8 cellular contexts compared by ENCODE assay signal in genomic region chr9:33161011-33161588, GRCh38. TPM values are rescaled to one million over a fixed set of nuclear protein-coding genes. Genes with fewer than 3 reads are reported as not detected.
DNase-seq lines count a peak whose midpoint lies in the region; ATAC-seq and TF ChIP-seq lines count a peak whose summit lies in the region.

No MANE protein-coding gene starts in this region.

- no peak for TF ChIP-seq CTCF in neutrophil (IDR thresholded peaks at IDR 0.05)

- DNase-seq in EL (peak; percentile 99), LoVo (ENCODE audit: low spot score) (peak; percentile 90), HuH-7 (ENCODE audit: low spot score) (no peak), iPS-NIHi7 (ENCODE audit: extremely low spot score) (no peak), NCI-H2081 treated with DMSO at 0.1 percent for 48 hours (lab: John Stamatoyannopoulos, UW) (no peak)
- DNase-seq in activated CD4-positive, alpha-beta memory T cell treated with anti-CD3 and anti-CD28 coated beads for 36 hours = peak; percentile 76

- H3K4me1 ChIP-seq in neutrophil (ENCODE audit: control insufficient read depth in 1 of 2, insufficient read depth in 1 of 2, low read depth in 1 of 2, low read length in 1 of 2) = peaks cover 100% of the 10 kb centered on the region in 2 experiments

- H3K36me3 ChIP-seq in neutrophil = no peaks in the 10 kb centered on the region

- intact Hi-C loops in activated CD4-positive, alpha-beta memory T cell treated with anti-CD3 and anti-CD28 coated beads for 36 hours (cut with micrococcal nuclease) = loop anchor here (5.0 kb wide), 3 partner anchors 146 to 589 kb away; partner anchors contain the start of genes AQP3 and NDUFB6

- H3K4me3 Mint-ChIP-seq in activated CD4-positive, alpha-beta memory T cell treated with anti-CD3 and anti-CD28 coated beads for 36 hours = peak overlapping the region; percentile 73

- no peaks in the 10 kb centered on the region for H3K9me3 ChIP-seq in neutrophil

- peak overlapping the region; percentile 97 for H3K27ac Mint-ChIP-seq in activated CD4-positive, alpha-beta memory T cell treated with anti-CD3 and anti-CD28 coated beads for 36 hours

- no peaks in the 10 kb centered on the region for H3K27me3 ChIP-seq in neutrophil

- peaks cover 18% of the 10 kb centered on the region for H3K36me3 Mint-ChIP-seq in activated CD4-positive, alpha-beta memory T cell treated with anti-CD3 and anti-CD28 coated beads for 36 hours

- POLR2A ChIA-PET in activated CD4-positive, alpha-beta memory T cell treated with anti-CD3 and anti-CD28 coated beads for 36 hours (lab: Charles Lee) = interaction anchor here (1.0 to 4.0 kb wide), 4 partner anchors 10 to 137 kb away, joined by 3 to 17 read pairs (median 9); partner anchors contain the start of gene SMU1

- peak overlapping the region; percentile 99 for H3K27ac ChIP-seq in neutrophil

- H3K4me3 ChIP-seq in neutrophil (ENCODE audit: low read depth in 1 of 2, low read length in 1 of 2) = peak overlapping the region in 1 of 2 experiments; percentile 13

- no peaks in the 10 kb centered on the region for H3K27me3 Mint-ChIP-seq in activated CD4-positive, alpha-beta memory T cell treated with anti-CD3 and anti-CD28 coated beads for 36 hours

- CTCF ChIA-PET in activated CD4-positive, alpha-beta memory T cell treated with anti-CD3 and anti-CD28 coated beads for 36 hours (lab: Charles Lee) = interaction anchor here (1.0 to 3.7 kb wide), 6 partner anchors 10 to 97 kb away, joined by 3 to 16 read pairs (median 5); partner anchors contain the start of gene SMU1

- ATAC-seq in esophagus mucosa = peak; percentile 69

- H3K4me1 Mint-ChIP-seq in activated CD4-positive, alpha-beta memory T cell treated with anti-CD3 and anti-CD28 coated beads for 36 hours (ENCODE audit: low read depth) = peaks cover 84% of the 10 kb centered on the region

- no peaks in the 10 kb centered on the region for H3K9me3 Mint-ChIP-seq in activated CD4-positive, alpha-beta memory T cell treated with anti-CD3 and anti-CD28 coated beads for 36 hours

RNA-seq across cellular contexts. Expression of gene B4GALT1, which starts 6.0 kb away (rescaled TPM):
- total RNA-seq in activated CD4-positive, alpha-beta memory T cell treated with anti-CD3 and anti-CD28 coated beads for 36 hours = 10 to 100 TPM; 76.6 to 78.0 TPM
- total RNA-seq in esophagus mucosa = 50.9 TPM

Comparison
In these comparisons a context has a peak if more than half of its experiments do, and no peak if none do; other contexts are left out.
1. DNase-seq: peak in EL (single experiment), LoVo (single experiment) and activated CD4-positive, alpha-beta memory T cell treated with anti-CD3 and anti-CD28 coated beads for 36 hours (single experiment); none in HuH-7 (single experiment), iPS-NIHi7 (single experiment) and NCI-H2081 treated with DMSO at 0.1 percent for 48 hours (single experiment).